Comparison of ENCODE assay signal across 20 cellular contexts in genomic region chr2:106356291-106356690, GRCh38.
DNase-seq lines count a peak whose midpoint lies in the region; ATAC-seq and TF ChIP-seq lines count a peak whose summit lies in the region.
"Had no signal": no experiment of that assay in that cellular context is flagged by ENCODE, and none has a peak within 500 bp of the region (broad histone marks: within the 10 kb centered on the region; RNA-seq: fewer than 3 reads in every experiment).

No MANE protein-coding gene starts in this region.

- H3K27ac ChIP-seq in DND-41 (ENCODE audit: low read length) (peak overlapping the region; percentile 30; the same call in 1 of the 2 replicates), GM23248 (no peak overlapping the region)
- H3K27ac ChIP-seq: A549, C4-2B, neutrophil had no signal

- H3K4me2 ChIP-seq in DND-41 (ENCODE audit: insufficient read depth, low read length) (no peak overlapping the region), GM23248 (ENCODE audit: unreplicated experiment) (no peak overlapping the region)
- H3K4me2 ChIP-seq: A549 had no signal

- 0 to 2% methylated on average over 2 of the region's 2 CpGs for WGBS in GM23248 (ENCODE audit: low coverage in 1 of 2, low lambda C conversion rate in 2 of 2, missing lambda C conversion rate in 2 of 2), 2 experiments

- H3K4me1 ChIP-seq in DND-41 (ENCODE audit: insufficient read depth, low read length) = peaks cover 50% of the 10 kb centered on the region
- no peaks in the 10 kb centered on the region for H3K4me1 ChIP-seq in GM23248 (ENCODE audit: insufficient read depth)
- H3K4me1 ChIP-seq: A549 had no signal

- in situ Hi-C loops in GM23248 (cut with MboI) = no loop called here

- TF ChIP-seq CTCF in DND-41 (IDR thresholded peaks at IDR 0.05; ENCODE audit: borderline replicate concordance, extremely low read depth, low read length, poor library complexity, severe bottlenecking) = no peak

- H3K4me3 ChIP-seq in DND-41 (ENCODE audit: low read depth in 1 of 2, low read length in 2 of 2) (no peak overlapping the region), GM23248 (no peak overlapping the region)
- H3K4me3 ChIP-seq: A549 had no signal

- H2AFZ ChIP-seq in DND-41 (ENCODE audit: low read depth, low read length) (no peak overlapping the region), GM23248 (no peak overlapping the region)

- H3K36me3 ChIP-seq in DND-41 (ENCODE audit: insufficient read depth, low read length) (no peaks in the 10 kb centered on the region), GM23248 (ENCODE audit: low read depth) (no peaks in the 10 kb centered on the region)
- H3K36me3 ChIP-seq: neutrophil had no signal

- DNase-seq in DND-41 (no peak), left lobe of liver (ENCODE audit: low spot score) (no peak), GM23248 (no peak), NCI-H146 treated with DMSO at 0.1 percent for 48 hours (lab: John Stamatoyannopoulos, UW; ENCODE audit: unreplicated experiment) (no peak)
- DNase-seq in stimulated activated CD4-positive, alpha-beta T cell treated with anti-CD3 and anti-CD28 coated beads, Interleukin-12 subunit alpha, Interleukin-12 subunit beta, amount 100 ng/mL, for 4 hours = no peak
- DNase-seq: activated CD4-positive, alpha-beta T cell treated with anti-CD3 and anti-CD28 coated beads, Interleukin-2, amount 50 U/mL, for 1 hour; activated CD8-positive, alpha-beta memory T cell treated with anti-CD3 and anti-CD28 coated beads, Interleukin-2, amount 50 U/mL, for 48 hours; activated effector memory CD4-positive, alpha-beta T cell treated with Interleukin-2 at 50 U/mL for 16 hours; activated naive CD8-positive, alpha-beta T cell treated with anti-CD3 and anti-CD28 coated beads, Interleukin-2, amount 50 U/mL, for 24 hours; head of caudate nucleus; NCI-H2107; NCI-H510A treated with DMSO at 0.1 percent for 48 hours; stimulated activated CD8-positive, alpha-beta memory T cell treated with anti-CD3 and anti-CD28 coated beads, Interleukin-4, amount 100 ng/mL, for 48 hours; T-helper 17 cell had no signal

- no peaks in the 10 kb centered on the region for H3K27me3 ChIP-seq in DND-41 (ENCODE audit: insufficient read depth, low read length, poor library complexity)
- no peaks in the 10 kb centered on the region; the same call in 1 of the 2 replicates for H3K27me3 ChIP-seq in GM23248 (replicated peaks; ENCODE audit: insufficient read depth)
- H3K27me3 ChIP-seq: neutrophil had no signal

- H3K9ac ChIP-seq in DND-41 (ENCODE audit: low read depth, low read length) = no peak overlapping the region
- no peak overlapping the region for H3K9ac ChIP-seq in GM23248

- no peaks in the 10 kb centered on the region for H3K79me2 ChIP-seq in DND-41 (ENCODE audit: insufficient read depth, low read length)
- H3K79me2 ChIP-seq in GM23248 (ENCODE audit: insufficient read depth) = no peaks in the 10 kb centered on the region

- no peaks in the 10 kb centered on the region for H3F3A ChIP-seq in GM23248 (ENCODE audit: insufficient read depth)

- no peak for ATAC-seq in DND-41 (ENCODE audit: insufficient read depth, low read depth)
- peak; percentile 46 for ATAC-seq in GM21526 (IDR thresholded peaks at IDR 0.05; ENCODE audit: low FRiP score, unreplicated experiment)
- peak; percentile 63 for ATAC-seq in HG03342 (IDR thresholded peaks at IDR 0.05; ENCODE audit: unreplicated experiment)
- peak; percentile 64 for ATAC-seq in left lobe of liver
- no peak for ATAC-seq in GM19324 (IDR thresholded peaks at IDR 0.05; ENCODE audit: low FRiP score, unreplicated experiment)
- ATAC-seq: A549; activated naive CD8-positive, alpha-beta T cell treated with anti-CD3 and anti-CD28 coated beads, Interleukin-2, amount 50 U/mL, for 24 hours; T-helper 17 cell had no signal

- no peaks in the 10 kb centered on the region for H3K9me3 ChIP-seq in DND-41 (ENCODE audit: insufficient read depth, low read length, severe bottlenecking)
- no peaks in the 10 kb centered on the region for H3K9me3 ChIP-seq in GM23248 (ENCODE audit: low read depth)
- H3K9me3 ChIP-seq: A549, neutrophil had no signal

- H4K20me1 ChIP-seq in DND-41 (ENCODE audit: insufficient read depth, low read length) = no peaks in the 10 kb centered on the region
- no peaks in the 10 kb centered on the region for H4K20me1 ChIP-seq in GM23248 (ENCODE audit: insufficient read depth)

- no peaks in the 10 kb centered on the region for H3K9me2 ChIP-seq in GM23248 (ENCODE audit: insufficient read depth)

Comparison
In these comparisons a context has a peak if more than half of its experiments do, and no peak if none do; other contexts are left out.
1. ATAC-seq: peak in GM21526 (single experiment), HG03342 (single experiment) and left lobe of liver (single experiment); none in DND-41 (single experiment) and GM19324 (single experiment).